8 cellular contexts compared by ENCODE assay signal in genomic region chr15:34039180-34039486, GRCh38. TPM values are rescaled to one million over a fixed set of nuclear protein-coding genes. Genes with fewer than 3 reads are reported as not detected.
A peak's percentile ranks its signal among the peaks of the same experiment; 100 is the strongest.
DNase-seq lines count a peak whose midpoint lies in the region; ATAC-seq and TF ChIP-seq lines count a peak whose summit lies in the region.

TSS of gene AVEN (minus strand) at chr15:34039204. CDS start at chr15:34039046, 158 bp downstream.

- no peaks in the 10 kb centered on the region for H3K9me3 ChIP-seq in MG63
- no peaks in the 10 kb centered on the region for H3K9me3 ChIP-seq in duodenal mucosa (ENCODE audit: control insufficient read depth in 1 of 2, low read length in 2 of 2)
- no peaks in the 10 kb centered on the region for H3K9me3 ChIP-seq in muscle layer of duodenum (ENCODE audit: control insufficient read depth in 1 of 2, low read length in 2 of 2)

- no peaks in the 10 kb centered on the region for H3K36me3 ChIP-seq in MG63
- H3K36me3 ChIP-seq in duodenal mucosa (ENCODE audit: control insufficient read depth in 1 of 2, insufficient read depth in 2 of 2, low read length in 2 of 2) = no peaks in the 10 kb centered on the region
- H3K36me3 ChIP-seq in muscle layer of duodenum (ENCODE audit: control insufficient read depth in 1 of 2, insufficient read depth in 2 of 2, low read length in 2 of 2) = no peaks in the 10 kb centered on the region

- peak within 1 kb of the TSS; percentile 71 to 88 for H3K9ac ChIP-seq in duodenal mucosa (ENCODE audit: low read depth in 1 of 2, low read length in 2 of 2)

- H3K4me3 ChIP-seq in AG09309 (ENCODE audit: control insufficient read depth, low read depth, low read length) (peak within 1 kb of the TSS; percentile 85), MG63 (peak within 1 kb of the TSS; percentile 79), duodenal mucosa (ENCODE audit: low read depth in 1 of 2, low read length in 2 of 2) (peak within 1 kb of the TSS; percentile 91 to 96), muscle layer of duodenum (ENCODE audit: low read depth in 1 of 2, low read length in 2 of 2) (peak within 1 kb of the TSS; percentile 72 to 76)

- H3K4me1 ChIP-seq in duodenal mucosa (ENCODE audit: control insufficient read depth in 1 of 2, insufficient read depth in 2 of 2, low read length in 2 of 2) (peaks cover 14 to 17% of the 10 kb centered on the region in 2 donors), muscle layer of duodenum (ENCODE audit: control insufficient read depth in 1 of 2, insufficient read depth in 2 of 2, low read length in 2 of 2) (peaks cover 0 to 5% of the 10 kb centered on the region in 2 donors)

- no peaks in the 10 kb centered on the region for H3K27me3 ChIP-seq in MG63
- H3K27me3 ChIP-seq in duodenal mucosa (ENCODE audit: control insufficient read depth in 1 of 2, insufficient read depth in 2 of 2, low read length in 2 of 2) = no peaks in the 10 kb centered on the region
- no peaks in the 10 kb centered on the region for H3K27me3 ChIP-seq in muscle layer of duodenum (ENCODE audit: low read depth, low read length)

- ATAC-seq in HG03108 (IDR thresholded peaks at IDR 0.05; ENCODE audit: unreplicated experiment) (no peak), HG03439 (IDR thresholded peaks at IDR 0.05; ENCODE audit: unreplicated experiment) (no peak)

- H3K27ac ChIP-seq in duodenal mucosa (ENCODE audit: low read depth, low read length) = peak within 1 kb of the TSS; percentile 89
- H3K27ac ChIP-seq in muscle layer of duodenum (ENCODE audit: low read length) = peak within 1 kb of the TSS; percentile 73

- no peak for DNase-seq in AG09309 (ENCODE audit: low read depth)
- no peak for DNase-seq in MG63
- DNase-seq in DMS53 treated with DMSO at 0.1 percent for 48 hours (lab: John Stamatoyannopoulos, UW; ENCODE audit: unreplicated experiment) = no peak
- DNase-seq in COR-L47 (lab: John Stamatoyannopoulos, UW) = no peak

- no peak for TF ChIP-seq CTCF in AG09309 (IDR thresholded peaks at IDR 0.05; ENCODE audit: control insufficient read depth, insufficient read depth, low read depth, low read length, missing control alignments)

RNA-seq across cellular contexts. Expression of gene AVEN, which starts in this region (rescaled TPM):
- total RNA-seq in MG63 (2014; rRNA removed; shearing (Covaris generic); ENCODE audit: low replicate concordance) = 28.9 and 37.7 TPM in 2 replicates
